ENCODE assay signal across 19 cellular contexts in genomic region chr2:229090231-229090630, GRCh38.
DNase-seq lines count a peak whose midpoint lies in the region; ATAC-seq and TF ChIP-seq lines count a peak whose summit lies in the region.
"Had no signal": no experiment of that assay in that cellular context is flagged by ENCODE, and none has a peak within 500 bp of the region (broad histone marks: within the 10 kb centered on the region; RNA-seq: fewer than 3 reads in every experiment).

No MANE protein-coding gene starts in this region.

- no peak overlapping the region for H3K27ac Mint-ChIP-seq in T-helper 17 cell

- no peak overlapping the region for H3K4me3 Mint-ChIP-seq in T-helper 17 cell

- peak; percentile 83 for ATAC-seq in left colon
- no peak for ATAC-seq in GM18873 (IDR thresholded peaks at IDR 0.05; ENCODE audit: low FRiP score, unreplicated experiment)
- no peak for ATAC-seq in T-helper 17 cell
- no peak for ATAC-seq in HG02610 (IDR thresholded peaks at IDR 0.05; ENCODE audit: unreplicated experiment)
- ATAC-seq: activated CD4-positive, CD25-positive, alpha-beta regulatory T cell treated with anti-CD3 and anti-CD28 coated beads, Interleukin-2, amount 50 U/mL, for 24 hours; esophagus mucosa had no signal

- H3K9ac ChIP-seq in SK-N-MC (ENCODE audit: insufficient read length), result no peak overlapping the region

- TF ChIP-seq CTCF in AG10803 (conservative IDR thresholded peaks at IDR 0.05; ENCODE audit: low read length), result no peak

- peak; percentile 10 for DNase-seq in AG10803 (ENCODE audit: low read depth)
- peak; percentile 51 for DNase-seq in HCEC 1CT
- no peak for DNase-seq in SK-N-MC (ENCODE audit: low read depth, low spot score)
- peak; percentile 15 to 27 for DNase-seq in left colon
- no peak for DNase-seq in T-helper 17 cell
- no peak for DNase-seq in NCI-H69 (lab: John Stamatoyannopoulos, UW)
- DNase-seq: activated gamma-delta T cell treated with Interleukin-2 at 50 U/mL for 16 hours; cortex of kidney; NCI-H2029 treated with DMSO at 0.1 percent for 48 hours; NCI-H774; spleen; stimulated activated naive CD4-positive, alpha-beta T cell; T-helper 2 cell; upper lobe of left lung had no signal

- H3K27me3 Mint-ChIP-seq in T-helper 17 cell, result no peaks in the 10 kb centered on the region

- H3K4me1 Mint-ChIP-seq in T-helper 17 cell, result no peaks in the 10 kb centered on the region

- H3K36me3 ChIP-seq in SK-N-MC (ENCODE audit: insufficient read depth, low read length), result no peaks in the 10 kb centered on the region
- H3K36me3 ChIP-seq: spleen, upper lobe of left lung had no signal

- H3K36me3 Mint-ChIP-seq in T-helper 17 cell (ENCODE audit: low read depth), result no peaks in the 10 kb centered on the region

- peak overlapping the region; percentile 96 for H3K27ac ChIP-seq in SK-N-MC
- H3K27ac ChIP-seq: RWPE1, spleen, upper lobe of left lung had no signal

- intact Hi-C loops in left colon (cut with DNase I, micrococcal nuclease), result no loop called here

- H3K4me3 ChIP-seq in AG10803 (ENCODE audit: low read length) (no peak overlapping the region), SK-N-MC (peak overlapping the region; percentile 56)
- H3K4me3 ChIP-seq: spleen, upper lobe of left lung had no signal

- H3K9me3 ChIP-seq in SK-N-MC (ENCODE audit: low read depth, low read length) (no peaks in the 10 kb centered on the region), T-helper 17 cell (ENCODE audit: control insufficient read depth, low read length, poor library complexity, severe bottlenecking) (no peaks in the 10 kb centered on the region)
- H3K9me3 ChIP-seq: spleen, upper lobe of left lung had no signal

Comparison
In these comparisons a context has a peak if more than half of its experiments do, and no peak if none do; other contexts are left out.
1. DNase-seq: peak in AG10803 (single experiment), HCEC 1CT (single experiment) and left colon (2 of 2); none in SK-N-MC (single experiment), T-helper 17 cell (0 of 3) and NCI-H69 (single experiment).